ENCODE assay signal across 1 cellular context in the genomic region with DNA sequence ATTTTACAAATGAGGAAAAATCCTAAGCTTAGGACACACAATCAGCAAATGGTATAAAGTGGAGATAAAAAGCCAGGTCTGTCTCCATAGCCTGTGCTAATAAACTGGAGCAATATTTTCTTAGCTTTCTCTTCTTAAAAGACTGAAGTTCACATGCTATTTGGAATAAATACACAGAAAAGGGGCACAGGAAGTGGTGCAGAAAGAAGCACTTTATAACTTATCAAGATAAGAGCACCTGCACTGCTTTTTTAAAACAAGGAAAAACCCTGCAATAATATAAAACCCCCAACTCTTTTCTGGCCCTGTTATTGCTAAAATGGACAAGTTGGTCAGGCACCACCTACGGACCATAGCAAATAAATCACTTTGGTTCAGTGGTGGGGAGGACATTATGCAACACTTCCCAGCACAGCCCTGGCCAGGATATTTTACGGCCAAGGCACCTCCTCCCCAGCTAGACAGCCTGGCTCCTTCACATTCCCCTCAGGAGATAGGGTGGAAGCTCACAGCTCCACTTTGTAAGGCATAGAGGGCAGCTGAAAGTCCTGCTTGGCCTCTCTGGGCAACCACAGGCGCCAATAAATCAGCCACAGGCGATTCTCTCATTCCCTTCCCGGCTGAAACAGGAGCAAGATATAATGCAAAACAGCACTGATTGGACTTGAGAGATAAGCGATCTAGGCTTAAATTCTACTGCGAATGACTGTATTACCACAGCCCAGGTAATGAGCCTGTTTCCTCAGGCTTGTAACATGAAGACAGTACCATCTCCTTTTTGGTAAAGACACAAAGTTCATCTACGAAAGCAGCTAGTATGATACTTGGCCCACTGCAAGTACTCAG.
TF ChIP-seq lines count a peak whose summit lies in the region.

No MANE protein-coding gene starts in this region.

TF ChIP-seq in GM12878, 131 proteins besides CTCF, POLR2A, EP300 and RAD21:
- no peak for TF ChIP-seq ESRRA (IDR thresholded peaks at IDR 0.05; ENCODE audit: low read length)
- TF ChIP-seq RUNX3 (IDR thresholded peaks at IDR 0.05; ENCODE audit: low read length) = peak; percentile 19
- no peak for TF ChIP-seq CEBPB (IDR thresholded peaks at IDR 0.05; ENCODE audit: borderline replicate concordance in 1 of 2, low read depth in 2 of 2, low read length in 2 of 2)
